ENCODE assay signal across 24 cellular contexts in the genomic region with DNA sequence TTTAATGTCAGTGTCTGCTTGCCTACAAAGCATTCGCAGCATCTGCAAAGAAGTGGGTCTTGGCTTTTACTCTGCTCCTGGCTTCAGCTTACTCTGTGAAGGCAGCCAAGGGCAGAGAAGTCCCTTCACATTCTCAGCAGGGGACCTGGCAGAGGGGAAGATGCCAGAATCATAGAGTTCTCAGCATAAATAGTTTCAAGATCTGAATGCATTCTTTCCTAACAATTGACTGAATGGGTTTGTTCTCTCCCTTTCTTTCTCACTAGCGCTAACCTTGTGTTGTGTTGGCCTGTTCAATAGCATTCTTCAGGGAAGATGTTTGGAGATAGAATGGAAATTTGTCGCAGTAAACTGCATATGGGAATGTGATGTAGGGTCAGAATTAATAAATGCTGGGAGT.
DNase-seq lines count a peak whose midpoint lies in the region; ATAC-seq, FAIRE-seq and TF ChIP-seq lines count a peak whose summit lies in the region.
"Had no signal": no experiment of that assay in that cellular context is flagged by ENCODE, and none has a peak within 500 bp of the region (broad histone marks: within the 10 kb centered on the region; RNA-seq: fewer than 3 reads in every experiment).

No MANE protein-coding gene starts in this region.

- no peaks in the 10 kb centered on the region for H3K79me1 ChIP-seq in mesendoderm (ENCODE audit: low read length)

- no peak for TF ChIP-seq EP300 in Ishikawa (IDR thresholded peaks at IDR 0.05; ENCODE audit: borderline replicate concordance)

- H2BK120ac ChIP-seq in mesendoderm (ENCODE audit: low read depth, low read length) = no peak overlapping the region

- DNase-seq in Ammon's horn (ENCODE audit: low spot score) (peak; percentile 46), choroid plexus epithelial cell (ENCODE audit: low read depth) (peak; percentile 62), mesendoderm (peak; percentile 72), HTR-8/SVneo (ENCODE audit: insufficient read length, low spot score) (no peak), SKM-1 (lab: John Stamatoyannopoulos, UW; ENCODE audit: unreplicated experiment) (no peak)
- DNase-seq in stimulated activated naive CD8-positive, alpha-beta T cell treated with anti-CD3 and anti-CD28 coated beads, Interleukin-15, Interleukin-2, amounts not matched to agents 100 U/mL and 50 U/mL, for 24 hours = no peak
- no peak for DNase-seq in stimulated activated CD4-positive, alpha-beta T cell treated with anti-CD3 and anti-CD28 coated beads, Interleukin-4, amount 100 ng/mL, for 4 hours
- DNase-seq: activated CD4-positive, alpha-beta T cell treated with anti-CD3 and anti-CD28 coated beads, Interleukin-2, amount 50 U/mL, for 4 hours; activated T-cell treated with anti-CD3 and anti-CD28 coated beads, Interleukin-2, amount 50 U/mL, for 4 hours; CD8-positive, alpha-beta memory T cell; DND-41; GOT3; IMR-90; left cardiac atrium; MV-4-11; NCI-H187 treated with DMSO at 0.1 percent for 48 hours; NCI-H510A; occipital lobe; right lobe of liver; T-cell; uterus had no signal

- H2AK5ac ChIP-seq in mesendoderm (ENCODE audit: low read length) = no peak overlapping the region

- no peaks in the 10 kb centered on the region for H3K79me2 ChIP-seq in mesendoderm (ENCODE audit: control insufficient read depth, insufficient read depth, low read length)

- no CpG with 5 or more reads among the region's 3 CpGs for WGBS in mesendoderm (ENCODE audit: extremely low coverage, insufficient coverage, low lambda C conversion rate)

- no peak overlapping the region for H4K5ac ChIP-seq in mesendoderm (ENCODE audit: low read length)

- H2BK5ac ChIP-seq in mesendoderm (ENCODE audit: low read length) = no peak overlapping the region

- no peak overlapping the region for H3K18ac ChIP-seq in mesendoderm (ENCODE audit: low read length)

- TF ChIP-seq CTCF in choroid plexus epithelial cell (conservative IDR thresholded peaks at IDR 0.05; ENCODE audit: low read depth, low read length) = no peak

- H3K4me3 ChIP-seq in choroid plexus epithelial cell (ENCODE audit: low read depth, low read length) (no peak overlapping the region), mesendoderm (ENCODE audit: low read length) (no peak overlapping the region)
- H3K4me3 ChIP-seq: breast epithelium, right lobe of liver, uterus had no signal

- no peak overlapping the region for H3K9ac ChIP-seq in mesendoderm (ENCODE audit: low read length)

- H3K4ac ChIP-seq in mesendoderm (ENCODE audit: low read depth, low read length) = no peak overlapping the region

- no peak overlapping the region for H2BK15ac ChIP-seq in mesendoderm (replicated peaks; ENCODE audit: low read depth)

- H3K27me3 ChIP-seq in mesendoderm (ENCODE audit: insufficient read depth, low read length, poor library complexity) = peaks cover 2% of the 10 kb centered on the region
- H3K27me3 ChIP-seq: breast epithelium, right lobe of liver, uterus had no signal

- no peak for ATAC-seq in stimulated activated naive CD8-positive, alpha-beta T cell treated with anti-CD3 and anti-CD28 coated beads, Interleukin-15, Interleukin-2, amounts not matched to agents 100 U/mL and 50 U/mL, for 24 hours
- ATAC-seq: activated T-cell treated with anti-CD3 and anti-CD28 coated beads, Interleukin-2, amount 50 U/mL, for 4 hours; esophagus mucosa; left cardiac atrium; right lobe of liver; T-cell had no signal

- H3K27ac ChIP-seq in mesendoderm (ENCODE audit: low read depth, low read length) = no peak overlapping the region
- H3K27ac ChIP-seq: breast epithelium, right lobe of liver had no signal

- H3K4me2 ChIP-seq in mesendoderm (ENCODE audit: low read length) = no peak overlapping the region

- no peaks in the 10 kb centered on the region for H3K36me3 ChIP-seq in mesendoderm (ENCODE audit: control insufficient read depth, insufficient read depth, low read length)
- H3K36me3 ChIP-seq: breast epithelium, right lobe of liver, uterus had no signal

- H3K23ac ChIP-seq in mesendoderm (ENCODE audit: low read length) = no peak overlapping the region

- peak; percentile 16; the same call in 1 of the 2 replicates for TF ChIP-seq RAD21 in Ishikawa (IDR thresholded peaks at IDR 0.05; ENCODE audit: low read depth)

- H3K4me1 ChIP-seq in mesendoderm (ENCODE audit: control insufficient read depth, low read depth, low read length) = no peaks in the 10 kb centered on the region
- H3K4me1 ChIP-seq: breast epithelium had no signal

- H4K8ac ChIP-seq in mesendoderm (ENCODE audit: low read depth, low read length) = no peak overlapping the region

- no peak overlapping the region for H3K56ac ChIP-seq in mesendoderm (ENCODE audit: low read length)

- no peak for FAIRE-seq in HTR-8/SVneo (lab: Jason Lieb, UNC)

TF ChIP-seq in Ishikawa, 13 proteins besides CTCF, POLR2A, EP300 and RAD21:
- TF ChIP-seq NFIC (IDR thresholded peaks at IDR 0.05) = peak; percentile 41
- TF ChIP-seq YY1 (IDR thresholded peaks at IDR 0.05; ENCODE audit: low read depth) = no peak
- TF ChIP-seq CREB1 (IDR thresholded peaks at IDR 0.05; ENCODE audit: low read depth) = no peak
- TF ChIP-seq TEAD4 (IDR thresholded peaks at IDR 0.05) = no peak
- no peak for TF ChIP-seq EGR1 (IDR thresholded peaks at IDR 0.05)

Comparison
In these comparisons a context has a peak if more than half of its experiments do, and no peak if none do; other contexts are left out.
1. DNase-seq: peak in Ammon's horn (single experiment), choroid plexus epithelial cell (single experiment) and mesendoderm (single experiment); none in HTR-8/SVneo (single experiment), stimulated activated naive CD8-positive, alpha-beta T cell treated with anti-CD3 and anti-CD28 coated beads, Interleukin-15, Interleukin-2, amounts not matched to agents 100 U/mL and 50 U/mL, for 24 hours (single experiment), stimulated activated CD4-positive, alpha-beta T cell treated with anti-CD3 and anti-CD28 coated beads, Interleukin-4, amount 100 ng/mL, for 4 hours (0 of 2) and SKM-1 (single experiment).